ENCODE assay signal across 21 cellular contexts in the genomic region with DNA sequence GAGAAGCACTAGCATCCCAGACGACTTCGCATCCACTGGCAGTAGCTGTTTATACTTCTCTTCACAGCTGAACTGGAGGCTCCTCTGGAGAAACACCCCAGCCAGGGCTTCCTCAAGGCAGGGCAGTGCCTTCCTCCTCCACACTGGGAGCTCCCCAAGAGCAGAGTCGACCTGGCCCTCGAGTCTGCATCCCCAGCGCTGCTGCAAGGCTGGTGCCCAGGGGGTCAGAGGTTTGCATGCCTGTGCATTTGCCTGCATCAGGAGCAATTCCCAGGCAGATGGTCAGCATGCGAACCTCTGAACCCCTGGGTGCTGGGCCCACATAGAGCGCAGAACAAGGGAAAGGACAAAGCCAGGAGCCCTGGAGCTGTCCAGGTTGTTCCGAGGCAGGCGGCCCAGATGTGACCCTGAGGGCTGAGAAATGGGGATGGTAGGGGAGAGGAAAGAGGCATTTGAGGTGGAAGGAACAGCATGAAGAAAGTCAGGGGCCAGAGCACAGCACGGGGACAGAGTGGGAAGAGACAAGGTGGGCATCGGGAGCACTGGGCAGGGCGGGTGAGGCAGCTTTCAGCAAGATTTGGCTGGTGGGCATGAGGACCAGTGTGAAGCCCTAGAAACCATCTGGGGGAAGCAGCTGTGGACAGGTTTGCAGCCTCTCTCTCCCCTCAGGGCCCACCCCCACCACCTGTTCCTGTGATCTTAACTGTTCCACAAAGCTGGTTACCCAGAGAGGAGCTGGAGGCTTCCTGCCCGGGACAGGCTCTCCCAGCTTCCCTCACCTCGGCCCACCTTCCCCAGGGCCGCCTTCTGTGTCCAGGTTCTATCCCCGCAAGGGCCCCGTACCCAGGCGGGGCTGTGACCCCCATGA. TPM values are rescaled to one million over a fixed set of nuclear protein-coding genes. Genes with fewer than 3 reads are reported as not detected.
DNase-seq lines count a peak whose midpoint lies in the region; ATAC-seq and TF ChIP-seq lines count a peak whose summit lies in the region.
"Had no signal": no experiment of that assay in that cellular context is flagged by ENCODE, and none has a peak within 500 bp of the region (broad histone marks: within the 10 kb centered on the region; RNA-seq: fewer than 3 reads in every experiment).

No MANE protein-coding gene starts in this region.

- no peak overlapping the region for H3K4me3 Mint-ChIP-seq in GM23338
- H3K4me3 Mint-ChIP-seq: CD8-positive, alpha-beta memory T cell; HFFc6 had no signal

- H3K4me3 ChIP-seq in BLaER1 treated with 17β-estradiol and CSF1 and Interleukin-3, amounts not matched to agents 10 nM and 100 nM, result no peak overlapping the region
- H3K4me3 ChIP-seq in WERI-Rb-1 (ENCODE audit: low read depth, low read length) (no peak overlapping the region), GM23338 (no peak overlapping the region)

- peak overlapping the region; percentile 63 to 95 (median 72) for H3K4me2 ChIP-seq in BLaER1 treated with 17β-estradiol and CSF1 and Interleukin-3, amounts not matched to agents 10 nM and 100 nM
- H3K4me2 ChIP-seq in GM23338, result no peak overlapping the region
- H3K4me2 ChIP-seq: SK-N-SH had no signal

- no peak overlapping the region for H2AFZ ChIP-seq in GM23338

- TF ChIP-seq CTCF in WERI-Rb-1 (IDR thresholded peaks at IDR 0.05; ENCODE audit: low read depth, low read length), result no peak
- no peak for TF ChIP-seq CTCF in GM23338 (conservative IDR thresholded peaks at IDR 0.05; ENCODE audit: low read depth in 2 of 2)

- no peak overlapping the region for H3K27ac Mint-ChIP-seq in GM23338
- H3K27ac Mint-ChIP-seq: HFFc6 had no signal

- no peaks in the 10 kb centered on the region for H4K20me1 ChIP-seq in BLaER1 treated with 17β-estradiol and CSF1 and Interleukin-3, amounts not matched to agents 10 nM and 100 nM
- no peaks in the 10 kb centered on the region for H4K20me1 ChIP-seq in GM23338 (replicated peaks; ENCODE audit: insufficient read depth)

- DNase-seq in NCI-H1694 treated with DMSO at 0.1 percent for 48 hours (lab: John Stamatoyannopoulos, UW), result peak; percentile 95
- peak; percentile 71 for DNase-seq in WERI-Rb-1
- DNase-seq in mucosa of gallbladder (ENCODE audit: low spot score), result peak; percentile 5
- DNase-seq in COR-L47 (lab: John Stamatoyannopoulos, UW), result no peak
- no peak for DNase-seq in GM23338 (ENCODE audit: low spot score)
- DNase-seq in DMS79 (lab: John Stamatoyannopoulos, UW), result no peak
- DNase-seq: CD8-positive, alpha-beta memory T cell; GF-D8; HFFc6; IMR-90; NCI-H2029; NCI-H510A treated with DMSO at 0.1 percent for 48 hours; SHP77; SK-N-SH had no signal

- H3K9ac ChIP-seq in BLaER1 treated with 17β-estradiol and CSF1 and Interleukin-3, amounts not matched to agents 10 nM and 100 nM, result peak overlapping the region in 2 of 11 experiments; percentile 4 to 14; a peak in 2 of 22 replicates
- H3K9ac ChIP-seq: SK-N-SH had no signal

- no peaks in the 10 kb centered on the region for H3K36me3 Mint-ChIP-seq in GM23338 (ENCODE audit: low read depth)
- H3K36me3 Mint-ChIP-seq: CD8-positive, alpha-beta memory T cell had no signal

- H3K36me3 ChIP-seq in BLaER1 treated with 17β-estradiol and CSF1 and Interleukin-3, amounts not matched to agents 10 nM and 100 nM, result no peaks in the 10 kb centered on the region
- H3K36me3 ChIP-seq in WERI-Rb-1, result no peaks in the 10 kb centered on the region
- no peaks in the 10 kb centered on the region for H3K36me3 ChIP-seq in GM23338 (ENCODE audit: insufficient read depth)

- no peak for ATAC-seq in GM21619 (IDR thresholded peaks at IDR 0.05; ENCODE audit: unreplicated experiment)
- ATAC-seq in GM23338, result no peak

- H3K27ac ChIP-seq in BLaER1 treated with 17β-estradiol and CSF1 and Interleukin-3, amounts not matched to agents 10 nM and 100 nM, result peak overlapping the region in 8 of 11 experiments; percentile 5 to 50 (median 24); a peak in 10 of 22 replicates
- H3K27ac ChIP-seq in WERI-Rb-1 (no peak overlapping the region; the same call in 1 of the 2 replicates), GM23338 (ENCODE audit: low read depth) (no peak overlapping the region)

- no peaks in the 10 kb centered on the region for H3K9me3 Mint-ChIP-seq in GM23338
- H3K9me3 Mint-ChIP-seq: CD8-positive, alpha-beta memory T cell; HFFc6 had no signal

- no peaks in the 10 kb centered on the region for H3K79me2 ChIP-seq in GM23338 (replicated peaks; ENCODE audit: insufficient read depth)

- no peaks in the 10 kb centered on the region for H3F3A ChIP-seq in GM23338 (replicated peaks; ENCODE audit: low read depth)

- no peaks in the 10 kb centered on the region for H3K9me3 ChIP-seq in BLaER1 treated with 17β-estradiol and CSF1 and Interleukin-3, amounts not matched to agents 10 nM and 100 nM (replicated peaks in 1 of 11)
- H3K9me3 ChIP-seq in WERI-Rb-1 (ENCODE audit: severe bottlenecking), result peaks cover 3% of the 10 kb centered on the region
- H3K9me3 ChIP-seq: SK-N-SH had no signal

- no peaks in the 10 kb centered on the region for H3K27me3 ChIP-seq in BLaER1 treated with 17β-estradiol and CSF1 and Interleukin-3, amounts not matched to agents 10 nM and 100 nM
- peaks cover 100% of the 10 kb centered on the region for H3K27me3 ChIP-seq in WERI-Rb-1 (ENCODE audit: insufficient read depth, low read depth, severe bottlenecking)
- H3K27me3 ChIP-seq in GM23338 (ENCODE audit: insufficient read depth), result no peaks in the 10 kb centered on the region

- H3K4me1 Mint-ChIP-seq in GM23338, result peaks cover 7% of the 10 kb centered on the region; the same call in 2 of the 3 replicates
- H3K4me1 Mint-ChIP-seq: CD8-positive, alpha-beta memory T cell had no signal

- peaks cover 7% of the 10 kb centered on the region for H3K27me3 Mint-ChIP-seq in GM23338 (ENCODE audit: insufficient read depth, low read depth, poor library complexity)

- H3K4me1 ChIP-seq in BLaER1 treated with 17β-estradiol and CSF1 and Interleukin-3, amounts not matched to agents 10 nM and 100 nM, result peaks cover 40 to 88% (median 65%) of the 10 kb centered on the region in 10 experiments
- H3K4me1 ChIP-seq in GM23338 (ENCODE audit: insufficient read depth), result no peaks in the 10 kb centered on the region

- H3K9me2 ChIP-seq in GM23338 (ENCODE audit: insufficient read depth), result no peaks in the 10 kb centered on the region
- H3K9me2 ChIP-seq: SK-N-SH had no signal

TF ChIP-seq in GM23338, 12 proteins besides CTCF, POLR2A, EP300 and RAD21 (continues in another document):
- TF ChIP-seq NANOG (IDR thresholded peaks at IDR 0.05; ENCODE audit: borderline replicate concordance) (no peak), STAT1 (IDR thresholded peaks at IDR 0.05; ENCODE audit: unreplicated experiment) (no peak), EZH2 (IDR thresholded peaks at IDR 0.05; ENCODE audit: low read depth, unreplicated experiment) (no peak), POLR2AphosphoS5 (IDR thresholded peaks at IDR 0.05; ENCODE audit: low read depth) (no peak)
- TF ChIP-seq, protein P1, sequence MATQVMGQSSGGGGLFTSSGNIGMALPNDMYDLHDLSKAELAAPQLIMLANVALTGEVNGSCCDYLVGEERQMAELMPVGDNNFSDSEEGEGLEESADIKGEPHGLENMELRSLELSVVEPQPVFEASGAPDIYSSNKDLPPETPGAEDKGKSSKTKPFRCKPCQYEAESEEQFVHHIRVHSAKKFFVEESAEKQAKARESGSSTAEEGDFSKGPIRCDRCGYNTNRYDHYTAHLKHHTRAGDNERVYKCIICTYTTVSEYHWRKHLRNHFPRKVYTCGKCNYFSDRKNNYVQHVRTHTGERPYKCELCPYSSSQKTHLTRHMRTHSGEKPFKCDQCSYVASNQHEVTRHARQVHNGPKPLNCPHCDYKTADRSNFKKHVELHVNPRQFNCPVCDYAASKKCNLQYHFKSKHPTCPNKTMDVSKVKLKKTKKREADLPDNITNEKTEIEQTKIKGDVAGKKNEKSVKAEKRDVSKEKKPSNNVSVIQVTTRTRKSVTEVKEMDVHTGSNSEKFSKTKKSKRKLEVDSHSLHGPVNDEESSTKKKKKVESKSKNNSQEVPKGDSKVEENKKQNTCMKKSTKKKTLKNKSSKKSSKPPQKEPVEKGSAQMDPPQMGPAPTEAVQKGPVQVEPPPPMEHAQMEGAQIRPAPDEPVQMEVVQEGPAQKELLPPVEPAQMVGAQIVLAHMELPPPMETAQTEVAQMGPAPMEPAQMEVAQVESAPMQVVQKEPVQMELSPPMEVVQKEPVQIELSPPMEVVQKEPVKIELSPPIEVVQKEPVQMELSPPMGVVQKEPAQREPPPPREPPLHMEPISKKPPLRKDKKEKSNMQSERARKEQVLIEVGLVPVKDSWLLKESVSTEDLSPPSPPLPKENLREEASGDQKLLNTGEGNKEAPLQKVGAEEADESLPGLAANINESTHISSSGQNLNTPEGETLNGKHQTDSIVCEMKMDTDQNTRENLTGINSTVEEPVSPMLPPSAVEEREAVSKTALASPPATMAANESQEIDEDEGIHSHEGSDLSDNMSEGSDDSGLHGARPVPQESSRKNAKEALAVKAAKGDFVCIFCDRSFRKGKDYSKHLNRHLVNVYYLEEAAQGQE (IDR thresholded peaks at IDR 0.05; ENCODE audit: unreplicated experiment), result no peak

RNA-seq across cellular contexts. Expression of a gene that starts 6.4 kb away (rescaled TPM):
- 7.0 TPM for total RNA-seq in mucosa of gallbladder
- total RNA-seq in GM23338 (2014; rRNA removed; shearing (Covaris generic)), result not detected in 2 replicates
- not detected in 2 replicates for polyA plus RNA-seq in GM23338 (2016; fragmentation: Nextera tagmentation; extraction: Ambion mirVana)
- total RNA-seq: A172; CD8-positive, alpha-beta memory T cell; Daoy; H1; HFFc6; IMR-90; LHCN-M2 had no signal
- polyA plus RNA-seq: BJ; CD8-positive, alpha-beta memory T cell; H1; IMR-90; SK-N-SH had no signal

RNA-seq across cellular contexts. Expression of a gene that starts 19.0 kb away (rescaled TPM):
- not detected for total RNA-seq in mucosa of gallbladder
- not detected in 2 replicates for total RNA-seq in GM23338 (2014; rRNA removed; shearing (Covaris generic))
- polyA plus RNA-seq in GM23338 (2016; fragmentation: Nextera tagmentation; extraction: Ambion mirVana), result not detected in 2 replicates
- total RNA-seq: A172; CD8-positive, alpha-beta memory T cell; Daoy; H1; HFFc6; IMR-90; LHCN-M2 had no signal
- polyA plus RNA-seq: BJ; CD8-positive, alpha-beta memory T cell; H1; IMR-90; SK-N-SH had no signal

RNA-seq across cellular contexts. Expression of a gene that starts 21.9 kb away (rescaled TPM):
- 0.75 TPM for total RNA-seq in mucosa of gallbladder
- not detected in 2 replicates for total RNA-seq in GM23338 (2014; rRNA removed; shearing (Covaris generic))
- polyA plus RNA-seq in GM23338 (2016; fragmentation: Nextera tagmentation; extraction: Ambion mirVana), result not detected in 2 replicates
- total RNA-seq: A172; CD8-positive, alpha-beta memory T cell; Daoy; H1; HFFc6; IMR-90; LHCN-M2 had no signal
- polyA plus RNA-seq: BJ; CD8-positive, alpha-beta memory T cell; H1; IMR-90; SK-N-SH had no signal

RNA-seq across cellular contexts. Expression of a gene that starts 39.6 kb away (rescaled TPM):
- 19.1 TPM for total RNA-seq in mucosa of gallbladder
- total RNA-seq in GM23338 (2014; rRNA removed; shearing (Covaris generic)), result not detected in 2 replicates
- not detected in 2 replicates for polyA plus RNA-seq in GM23338 (2016; fragmentation: Nextera tagmentation; extraction: Ambion mirVana)
- total RNA-seq: A172, Daoy, H1, HFFc6, IMR-90, LHCN-M2 had no signal
- polyA plus RNA-seq: BJ, H1, IMR-90, SK-N-SH had no signal

RNA-seq across cellular contexts. Expression of a gene that starts 48.6 kb away (rescaled TPM):
- not detected for total RNA-seq in mucosa of gallbladder
- total RNA-seq in GM23338 (2014; rRNA removed; shearing (Covaris generic)), result not detected in 2 replicates
- not detected in 2 replicates for polyA plus RNA-seq in GM23338 (2016; fragmentation: Nextera tagmentation; extraction: Ambion mirVana)
- total RNA-seq: A172; CD8-positive, alpha-beta memory T cell; Daoy; H1; HFFc6; IMR-90; LHCN-M2 had no signal
- polyA plus RNA-seq: BJ; CD8-positive, alpha-beta memory T cell; H1; IMR-90; SK-N-SH had no signal

Comparison
In these comparisons a context has a peak if more than half of its experiments do, and no peak if none do; other contexts are left out.
1. H3K27ac ChIP-seq: peak in BLaER1 treated with 17β-estradiol and CSF1 and Interleukin-3, amounts not matched to agents 10 nM and 100 nM (8 of 11); none in WERI-Rb-1 (single experiment) and GM23338 (single experiment).
2. DNase-seq: peak in NCI-H1694 treated with DMSO at 0.1 percent for 48 hours (single experiment), WERI-Rb-1 (single experiment) and mucosa of gallbladder (single experiment); none in COR-L47 (single experiment), GM23338 (single experiment) and DMS79 (single experiment).